Comparison of ENCODE assay signal across 27 cellular contexts in genomic region chr1:20719261-20719660, GRCh38. TPM values are rescaled to one million over a fixed set of nuclear protein-coding genes. Genes with fewer than 3 reads are reported as not detected.
DNase-seq lines count a peak whose midpoint lies in the region; ATAC-seq and TF ChIP-seq lines count a peak whose summit lies in the region.
"Had no signal": no experiment of that assay in that cellular context is flagged by ENCODE, and none has a peak within 500 bp of the region (broad histone marks: within the 10 kb centered on the region; RNA-seq: fewer than 3 reads in every experiment).

No MANE protein-coding gene starts in this region.

- 0 out of 2 replicates have a peak, but pooled peaks cover 8% of the 10 kb centered on the region for H3F3A ChIP-seq in GM23338 (replicated peaks; ENCODE audit: low read depth)

- intact Hi-C loops in Right ventricle myocardium superior (cut with DNase I) = no loop called here
- intact Hi-C loops in heart right ventricle (cut with DNase I) = no loop called here
- intact Hi-C loops in upper lobe of right lung (cut with DNase I) = no loop called here

- H3K4me2 ChIP-seq in GM23338 = no peak overlapping the region
- H3K4me2 ChIP-seq: BLaER1, hepatocyte had no signal

- H3K4me3 ChIP-seq in heart right ventricle (no peak overlapping the region), GM23338 (no peak overlapping the region), upper lobe of right lung (no peak overlapping the region)
- H3K4me3 ChIP-seq: BLaER1, hepatocyte, tibial artery had no signal

- TF ChIP-seq CTCF in heart right ventricle (IDR thresholded peaks at IDR 0.05) (no peak), GM23338 (conservative IDR thresholded peaks at IDR 0.05; ENCODE audit: low read depth in 2 of 2) (no peak), upper lobe of right lung (IDR thresholded peaks at IDR 0.05) (no peak)

- no peaks in the 10 kb centered on the region for H3K9me2 ChIP-seq in GM23338 (ENCODE audit: insufficient read depth)

- H3K27ac ChIP-seq in heart right ventricle = no peak overlapping the region
- H3K27ac ChIP-seq in GM23338 (ENCODE audit: low read depth) = no peak overlapping the region
- H3K27ac ChIP-seq in upper lobe of right lung = no peak overlapping the region
- H3K27ac ChIP-seq: BLaER1, hepatocyte, tibial artery had no signal

- no peak overlapping the region for H2AFZ ChIP-seq in GM23338
- H2AFZ ChIP-seq: hepatocyte had no signal

- 0 out of 3 replicates have a peak, but pooled peaks cover 4% of the 10 kb centered on the region for H3K9me3 Mint-ChIP-seq in GM23338
- H3K9me3 Mint-ChIP-seq in immature natural killer cell = no peaks in the 10 kb centered on the region
- H3K9me3 Mint-ChIP-seq: activated naive CD4-positive, alpha-beta T cell treated with anti-CD3 and anti-CD28 coated beads for 36 hours; dendritic cell treated with granulocyte-macrophage colony-stimulating factor and Interleukin-4, amounts not matched to agents 40 ng/mL and 50 ng/mL, for 4 days; H9; memory B cell; T-cell had no signal

- H3K36me3 ChIP-seq in heart right ventricle (no peaks in the 10 kb centered on the region), GM23338 (ENCODE audit: insufficient read depth) (no peaks in the 10 kb centered on the region), upper lobe of right lung (no peaks in the 10 kb centered on the region)
- H3K36me3 ChIP-seq: BLaER1, tibial artery had no signal

- H3K36me3 Mint-ChIP-seq in GM23338 (ENCODE audit: low read depth) (no peaks in the 10 kb centered on the region; the same call in 2 of the 3 replicates), immature natural killer cell (no peaks in the 10 kb centered on the region)
- H3K36me3 Mint-ChIP-seq: memory B cell, T-cell had no signal

- H3K27me3 Mint-ChIP-seq in GM23338 (ENCODE audit: insufficient read depth, low read depth, poor library complexity) (peaks cover 15% of the 10 kb centered on the region), immature natural killer cell (ENCODE audit: low read depth in 3 of 3) (peaks cover 16 to 29% (median 21%) of the 10 kb centered on the region in 3 donors)

- peaks cover 0 to 10% (median 5%) of the 10 kb centered on the region in 9 donors for H3K4me1 ChIP-seq in heart right ventricle
- peaks cover 11% of the 10 kb centered on the region for H3K4me1 ChIP-seq in GM23338 (ENCODE audit: insufficient read depth)
- peaks cover 4% of the 10 kb centered on the region for H3K4me1 ChIP-seq in upper lobe of right lung

- H3K27ac Mint-ChIP-seq in GM23338 (no peak overlapping the region), immature natural killer cell (peak overlapping the region in 1 of 6 donors; percentile 65)
- H3K27ac Mint-ChIP-seq: activated CD4-positive, alpha-beta T cell treated with anti-CD3 and anti-CD28 coated beads for 36 hours; activated naive CD4-positive, alpha-beta T cell treated with anti-CD3 and anti-CD28 coated beads for 36 hours; dendritic cell treated with granulocyte-macrophage colony-stimulating factor and Interleukin-4, amounts not matched to agents 40 ng/mL and 50 ng/mL, for 4 days; H9; T-cell had no signal

- H3K27me3 ChIP-seq in heart right ventricle (peaks cover 0 to 44% (median 20%) of the 10 kb centered on the region in 7 donors), GM23338 (ENCODE audit: insufficient read depth) (peaks cover 17% of the 10 kb centered on the region; the same call in 1 of the 2 replicates), upper lobe of right lung (peaks cover 24% of the 10 kb centered on the region)

- H3K4me3 Mint-ChIP-seq in GM23338 (peak overlapping the region; percentile 30; the same call in 1 of the 3 replicates), immature natural killer cell (peak overlapping the region in 3 of 5 donors; percentile 57 to 72 (median 67))
- H3K4me3 Mint-ChIP-seq: dendritic cell treated with granulocyte-macrophage colony-stimulating factor and Interleukin-4, amounts not matched to agents 40 ng/mL and 50 ng/mL, for 4 days had no signal

- 0 out of 2 replicates have a peak, but pooled peaks cover 3% of the 10 kb centered on the region for H3K79me2 ChIP-seq in GM23338 (replicated peaks; ENCODE audit: insufficient read depth)
- H3K79me2 ChIP-seq: hepatocyte had no signal

- no peaks in the 10 kb centered on the region for H4K20me1 ChIP-seq in GM23338 (replicated peaks; ENCODE audit: insufficient read depth)

- ATAC-seq in Right ventricle myocardium superior (ENCODE audit: poor library complexity) = no peak
- ATAC-seq in heart right ventricle = no peak
- ATAC-seq in GM23338 = no peak
- ATAC-seq in upper lobe of right lung = no peak
- ATAC-seq: activated CD4-positive, alpha-beta T cell treated with anti-CD3 and anti-CD28 coated beads for 36 hours; left cardiac atrium; T-cell had no signal

- H3K9me3 ChIP-seq in heart right ventricle = no peaks in the 10 kb centered on the region
- no peaks in the 10 kb centered on the region for H3K9me3 ChIP-seq in upper lobe of right lung
- H3K9me3 ChIP-seq: BLaER1, tibial artery had no signal

- 88 to 92% methylated on average over 8 of the region's 8 CpGs for WGBS in heart right ventricle, 2 donors

- H3K4me1 Mint-ChIP-seq in GM23338 (peaks cover 16% of the 10 kb centered on the region), immature natural killer cell (peaks cover 9 to 11% of the 10 kb centered on the region in 2 donors)

- DNase-seq in Right ventricle myocardium superior = peak; percentile 13
- DNase-seq in heart right ventricle = no peak
- no peak for DNase-seq in GM23338 (ENCODE audit: low spot score)
- no peak for DNase-seq in immature natural killer cell
- DNase-seq in upper lobe of right lung = peak; percentile 30
- DNase-seq in NCI-H526 treated with DMSO at 0.1 percent for 48 hours (lab: John Stamatoyannopoulos, UW) = no peak
- no peak for DNase-seq in putamen (ENCODE audit: low spot score)
- DNase-seq: ACHN; activated CD4-positive, alpha-beta T cell treated with anti-CD3 and anti-CD28 coated beads for 36 hours; activated CD8-positive, alpha-beta memory T cell treated with anti-CD3 and anti-CD28 coated beads for 24 hours; activated naive CD4-positive, alpha-beta T cell treated with anti-CD3 and anti-CD28 coated beads for 36 hours; activated T-cell treated with anti-CD3 and anti-CD28 coated beads, Interleukin-2, amount 50 U/mL, for 48 hours; amygdala; H9; left cardiac atrium; NCI-H1105 treated with DMSO at 0.1 percent for 48 hours; NCI-H1930; NCI-H226; NCI-H774; nucleus accumbens; T-cell had no signal

TF ChIP-seq in GM23338, 12 proteins besides CTCF, POLR2A, EP300 and RAD21 (continues in another document):
- TF ChIP-seq ETS1 (IDR thresholded peaks at IDR 0.05) (no peak), ZNF331 (CRISPR knock-in tag; IDR thresholded peaks at IDR 0.05; ENCODE audit: low read depth) (no peak), REST (IDR thresholded peaks at IDR 0.05; ENCODE audit: unreplicated experiment) (no peak)

RNA-seq across cellular contexts. Expression of gene KIF17, which starts 1.5 kb away (rescaled TPM):
- total RNA-seq in Right ventricle myocardium superior = 5.2 TPM
- 1 to 10 TPM; 2.7 to 7.0 (median 5.0) TPM for total RNA-seq in heart right ventricle
- polyA plus RNA-seq in heart right ventricle = 1 to 10 TPM; 4.6 to 7.5 TPM
- 13.3 and 18.6 TPM in 2 replicates for total RNA-seq in GM23338 (2014; rRNA removed; shearing (Covaris generic))
- 5.9 and 7.4 TPM in 2 replicates for polyA plus RNA-seq in GM23338 (2016; fragmentation: Nextera tagmentation; extraction: Ambion mirVana)
- under 1 TPM in 1 of 3 donors, not detected in 2; 0.21 TPM for polyA plus RNA-seq in immature natural killer cell
- total RNA-seq in upper lobe of right lung = 4.6 TPM
- total RNA-seq: activated naive CD4-positive, alpha-beta T cell treated with anti-CD3 and anti-CD28 coated beads for 36 hours; SK-MEL-5; T-cell had no signal

RNA-seq across cellular contexts. Expression of gene SH2D5, which starts 13.2 kb away (rescaled TPM):
- not detected for total RNA-seq in Right ventricle myocardium superior
- total RNA-seq in heart right ventricle = under 1 TPM in 3 of 10 donors, not detected in 7; 0.15 to 0.21 (median 0.20) TPM
- polyA plus RNA-seq in heart right ventricle = 1 to 10 TPM in 1 of 2 donors, not detected in 1; 6.4 TPM
- 24.8 and 29.2 TPM in 2 replicates for total RNA-seq in GM23338 (2014; rRNA removed; shearing (Covaris generic))
- polyA plus RNA-seq in GM23338 (2016; fragmentation: Nextera tagmentation; extraction: Ambion mirVana) = 4.6 and 5.0 TPM in 2 replicates
- polyA plus RNA-seq in immature natural killer cell = not detected
- total RNA-seq in upper lobe of right lung = 0.52 TPM

RNA-seq across cellular contexts. Expression of gene DDOST, which starts 58.1 kb away (rescaled TPM):
- total RNA-seq in Right ventricle myocardium superior = 130 TPM
- total RNA-seq in heart right ventricle = 100 to 1,000 TPM; 104 to 178 (median 124) TPM
- polyA plus RNA-seq in heart right ventricle = 100 to 1,000 TPM in 1 of 2 donors, 10 to 100 TPM in 1; 98.8 to 222 TPM
- total RNA-seq in GM23338 (2014; rRNA removed; shearing (Covaris generic)) = 242 and 270 TPM in 2 replicates
- 145 and 151 TPM in 2 replicates for polyA plus RNA-seq in GM23338 (2016; fragmentation: Nextera tagmentation; extraction: Ambion mirVana)
- 100 to 1,000 TPM; 365 to 518 (median 376) TPM for polyA plus RNA-seq in immature natural killer cell
- 161 TPM for total RNA-seq in upper lobe of right lung

Comparison
In these comparisons a context has a peak if more than half of its experiments do, and no peak if none do; other contexts are left out.
1. DNase-seq: peak in Right ventricle myocardium superior (single experiment) and upper lobe of right lung (single experiment); none in heart right ventricle (0 of 2), GM23338 (single experiment), immature natural killer cell (0 of 3), NCI-H526 treated with DMSO at 0.1 percent for 48 hours (single experiment) and putamen (single experiment).
2. RNA of gene SH2D5, which starts 13.2 kb away (total RNA-seq): 24.8 to 29.2 TPM in GM23338; 0.52 TPM in upper lobe of right lung (single experiment), 0.15 to 0.21 TPM in heart right ventricle and not detected in Right ventricle myocardium superior (single experiment); every median in the first group is over 10 times any median in the second.